Comparison of ENCODE assay signal across 25 cellular contexts in genomic region chr7:77276120-77276519, GRCh38.
A peak's percentile ranks its signal among the peaks of the same experiment; 100 is the strongest.
DNase-seq lines count a peak whose midpoint lies in the region; ATAC-seq, FAIRE-seq and TF ChIP-seq lines count a peak whose summit lies in the region.
"Had no signal": no experiment of that assay in that cellular context is flagged by ENCODE, and none has a peak within 500 bp of the region (broad histone marks: within the 10 kb centered on the region; RNA-seq: fewer than 3 reads in every experiment).

No MANE protein-coding gene starts in this region.

- no peaks in the 10 kb centered on the region for H3K9me3 ChIP-seq in AG04450 (ENCODE audit: control insufficient read depth, insufficient read depth, low read length)
- H3K9me3 ChIP-seq: adrenal gland, heart left ventricle, psoas muscle, testis had no signal

- CTCF ChIA-PET in AG04450 (lab: Charles Lee) = interaction anchor here (0.5 to 7.2 kb wide), 4 partner anchors 23 to 152 kb away, joined by 3 to 54 read pairs (median 4); no protein-coding TSS in a partner anchor

- peak overlapping the region; percentile 69 for H3K27ac ChIP-seq in AG04450 (ENCODE audit: low read depth, low read length)
- H3K27ac ChIP-seq: adrenal gland, heart left ventricle, psoas muscle, testis had no signal

- H3K27me3 Mint-ChIP-seq in immature natural killer cell (ENCODE audit: low read depth in 3 of 3) = peaks cover 0 to 2% (median 2%) of the 10 kb centered on the region in 3 donors
- H3K27me3 Mint-ChIP-seq: CD4-positive, CD25-positive, alpha-beta regulatory T cell had no signal

- POLR2A ChIA-PET in AG04450 (lab: Yijun Ruan, JAX) = interaction anchor here (0.6 to 1.9 kb wide), 4 partner anchors 18 to 262 kb away, joined by 3 to 21 read pairs (median 5); no protein-coding TSS in a partner anchor

- ATAC-seq in GM18498 (IDR thresholded peaks at IDR 0.05; ENCODE audit: unreplicated experiment) = no peak
- ATAC-seq: HCT116, Panc1, psoas muscle had no signal

- H3K27me3 ChIP-seq in AG04450 (ENCODE audit: control insufficient read depth, insufficient read depth, low read length) = no peaks in the 10 kb centered on the region
- H3K27me3 ChIP-seq: adrenal gland, heart left ventricle, testis had no signal

- no peaks in the 10 kb centered on the region for H3K9me3 Mint-ChIP-seq in immature natural killer cell
- H3K9me3 Mint-ChIP-seq: CD4-positive, CD25-positive, alpha-beta regulatory T cell had no signal

- H3K36me3 Mint-ChIP-seq in immature natural killer cell = peaks cover 12 to 45% (median 43%) of the 10 kb centered on the region in 3 donors

- no peak for TF ChIP-seq CTCF in AG04450 (IDR thresholded peaks at IDR 0.05; ENCODE audit: low read depth, low read length)

- H3K27ac Mint-ChIP-seq in immature natural killer cell = peak overlapping the region in 2 of 6 donors; percentile 26 to 69
- H3K27ac Mint-ChIP-seq: CD4-positive, CD25-positive, alpha-beta regulatory T cell had no signal

- DNase-seq in AG04450 (ENCODE audit: low read depth, low spot score) = peak; percentile 23
- peak; percentile 50 for DNase-seq in H4 (ENCODE audit: low spot score)
- peak; percentile 13 for DNase-seq in SKM-1 (lab: John Stamatoyannopoulos, UW; ENCODE audit: unreplicated experiment)
- DNase-seq in immature natural killer cell = peak in 2 of 3 donors; percentile 5 to 16
- no peak for DNase-seq in DMS53 (lab: John Stamatoyannopoulos, UW)
- DNase-seq in frontal cortex (ENCODE audit: low spot score in 2 of 2) = no peak
- DNase-seq in mucosa of gallbladder (ENCODE audit: low spot score) = no peak
- DNase-seq: activated CD4-positive, alpha-beta T cell treated with anti-CD3 and anti-CD28 coated beads, Interleukin-2, amount 50 U/mL, for 1 hour; activated effector memory CD4-positive, alpha-beta T cell treated with Interleukin-2 at 50 U/mL for 16 hours; adrenal gland; CD4-positive, CD25-positive, alpha-beta regulatory T cell; cortex of kidney; DMS 273 treated with DMSO at 0.1 percent for 48 hours; heart left ventricle; Kasumi-1; NCI-H1105; NCI-H2081 treated with DMSO at 0.1 percent for 48 hours; NCI-H82; psoas muscle; testis had no signal

- FAIRE-seq in frontal cortex (lab: Jason Lieb, UNC) = no peak
- FAIRE-seq: G401.6, HTR-8/SVneo had no signal

- H3K4me3 ChIP-seq in AG04450 (ENCODE audit: low read depth, low read length) = no peak overlapping the region
- H3K4me3 ChIP-seq: adrenal gland, heart left ventricle, psoas muscle, testis had no signal

- H3K4me1 Mint-ChIP-seq in immature natural killer cell = peaks cover 16 to 19% of the 10 kb centered on the region in 2 donors

- H3K4me3 Mint-ChIP-seq in immature natural killer cell = peak overlapping the region in 3 of 5 donors; percentile 1 to 38 (median 29)
- H3K4me3 Mint-ChIP-seq: CD4-positive, CD25-positive, alpha-beta regulatory T cell had no signal

Comparison
In these comparisons a context has a peak if more than half of its experiments do, and no peak if none do; other contexts are left out.
1. DNase-seq: peak in AG04450 (single experiment), H4 (single experiment), SKM-1 (single experiment) and immature natural killer cell (2 of 3); none in DMS53 (single experiment), frontal cortex (0 of 2) and mucosa of gallbladder (single experiment).